ENCODE assay signal across 16 cellular contexts in genomic region chr4:98605216-98605615, GRCh38. TPM values are rescaled to one million over a fixed set of nuclear protein-coding genes. Genes with fewer than 3 reads are reported as not detected.
DNase-seq lines count a peak whose midpoint lies in the region; ATAC-seq, FAIRE-seq and TF ChIP-seq lines count a peak whose summit lies in the region.
"Had no signal": no experiment of that assay in that cellular context is flagged by ENCODE, and none has a peak within 500 bp of the region (broad histone marks: within the 10 kb centered on the region; RNA-seq: fewer than 3 reads in every experiment).

No MANE protein-coding gene starts in this region.

- H3K36me3 ChIP-seq in GM23248 (ENCODE audit: low read depth) (no peaks in the 10 kb centered on the region), astrocyte (ENCODE audit: insufficient read depth, low read length) (no peaks in the 10 kb centered on the region)
- H3K36me3 ChIP-seq: BLaER1 treated with 17β-estradiol and CSF1 and Interleukin-3, amounts not matched to agents 10 nM and 100 nM had no signal

- H3K4me1 ChIP-seq in GM23248 (ENCODE audit: insufficient read depth) (peaks cover 30% of the 10 kb centered on the region), astrocyte (ENCODE audit: insufficient read depth, low read length) (peaks cover 49% of the 10 kb centered on the region)
- H3K4me1 ChIP-seq: BLaER1 treated with 17β-estradiol and CSF1 and Interleukin-3, amounts not matched to agents 10 nM and 100 nM had no signal

- H3K4me3 ChIP-seq in GM23248 = no peak overlapping the region
- H3K4me3 ChIP-seq in astrocyte (ENCODE audit: insufficient read depth, low read depth, low read length) = no peak overlapping the region
- H3K4me3 ChIP-seq: BLaER1 treated with 17β-estradiol and CSF1 and Interleukin-3, amounts not matched to agents 10 nM and 100 nM had no signal

- H3K4me2 ChIP-seq in GM23248 (ENCODE audit: unreplicated experiment) (no peak overlapping the region), astrocyte (ENCODE audit: low read length) (peak overlapping the region; percentile 38)
- H3K4me2 ChIP-seq: BLaER1 treated with 17β-estradiol and CSF1 and Interleukin-3, amounts not matched to agents 10 nM and 100 nM had no signal

- 82 to 91% methylated on average over 3 of the region's 3 CpGs for WGBS in GM23248 (ENCODE audit: low coverage in 1 of 2, low lambda C conversion rate in 2 of 2, missing lambda C conversion rate in 2 of 2), 2 experiments

- peaks cover 15% of the 10 kb centered on the region; the same call in 1 of the 2 replicates for H3F3A ChIP-seq in GM23248 (ENCODE audit: insufficient read depth)

- no peak for ATAC-seq in GM18517 (IDR thresholded peaks at IDR 0.05; ENCODE audit: unreplicated experiment)
- ATAC-seq: Panc1 had no signal

- H3K9ac ChIP-seq in GM23248 (no peak overlapping the region), astrocyte (ENCODE audit: low read length) (no peak overlapping the region)
- H3K9ac ChIP-seq: BLaER1 treated with 17β-estradiol and CSF1 and Interleukin-3, amounts not matched to agents 10 nM and 100 nM had no signal

- H4K20me1 ChIP-seq in GM23248 (ENCODE audit: insufficient read depth) = no peaks in the 10 kb centered on the region
- peaks cover 40% of the 10 kb centered on the region for H4K20me1 ChIP-seq in astrocyte (ENCODE audit: insufficient read depth, low read length)
- H4K20me1 ChIP-seq: BLaER1 treated with 17β-estradiol and CSF1 and Interleukin-3, amounts not matched to agents 10 nM and 100 nM had no signal

- H3K9me3 ChIP-seq in GM23248 (ENCODE audit: low read depth) = no peaks in the 10 kb centered on the region
- no peaks in the 10 kb centered on the region for H3K9me3 ChIP-seq in astrocyte (ENCODE audit: insufficient read depth, low read depth, low read length)

- H3K27ac Mint-ChIP-seq in astrocyte (ENCODE audit: unreplicated experiment) = no peak overlapping the region

- H3K4me1 Mint-ChIP-seq in astrocyte (ENCODE audit: low read depth, unreplicated experiment) = peaks cover 64% of the 10 kb centered on the region

- TF ChIP-seq POLR2A in erythroblast (IDR thresholded peaks at IDR 0.05; ENCODE audit: low read length) = no peak

- FAIRE-seq in astrocyte (lab: Jason Lieb, UNC) = no peak
- FAIRE-seq: G401.6, GM12892 had no signal

- no peaks in the 10 kb centered on the region for H3K9me2 ChIP-seq in GM23248 (ENCODE audit: insufficient read depth)

- in situ Hi-C loops in GM23248 (cut with MboI) = no loop called here

- peaks cover 100% of the 10 kb centered on the region for H3K79me2 ChIP-seq in GM23248 (ENCODE audit: insufficient read depth)
- H3K79me2 ChIP-seq in astrocyte (ENCODE audit: insufficient read depth, low read length) = peaks cover 98% of the 10 kb centered on the region

- no peak overlapping the region for H3K4me3 Mint-ChIP-seq in astrocyte (ENCODE audit: unreplicated experiment)

- TF ChIP-seq CTCF in astrocyte (IDR thresholded peaks at IDR 0.05; ENCODE audit: insufficient read depth, low read depth, low read length) = no peak

- H3K27me3 ChIP-seq in GM23248 (replicated peaks; ENCODE audit: insufficient read depth) = no peaks in the 10 kb centered on the region
- no peaks in the 10 kb centered on the region for H3K27me3 ChIP-seq in astrocyte (ENCODE audit: insufficient read depth, low read length)
- H3K27me3 ChIP-seq: BLaER1 treated with 17β-estradiol and CSF1 and Interleukin-3, amounts not matched to agents 10 nM and 100 nM had no signal

- H3K27ac ChIP-seq in GM23248 = no peak overlapping the region
- H3K27ac ChIP-seq in astrocyte (ENCODE audit: low read depth, low read length) = peak overlapping the region; percentile 90
- H3K27ac ChIP-seq: BLaER1 treated with 17β-estradiol and CSF1 and Interleukin-3, amounts not matched to agents 10 nM and 100 nM had no signal

- peaks cover 3% of the 10 kb centered on the region for H3K9me3 Mint-ChIP-seq in astrocyte (ENCODE audit: unreplicated experiment)

- H3K36me3 Mint-ChIP-seq in astrocyte (ENCODE audit: low read depth, unreplicated experiment) = peaks cover 6% of the 10 kb centered on the region

- DNase-seq in GM23248 (peak; percentile 33), astrocyte (ENCODE audit: low read depth) (peak; percentile 63), kidney glomerular epithelial cell (lab: John Stamatoyannopoulos, UW) (peak; percentile 54), DMS114 treated with DMSO at 0.1 percent for 48 hours (lab: John Stamatoyannopoulos, UW; ENCODE audit: unreplicated experiment) (no peak), erythroblast (lab: John Stamatoyannopoulos, UW) (no peak), putamen (ENCODE audit: low spot score) (no peak)
- DNase-seq: MM.1S, NCI-H1105 treated with DMSO at 0.1 percent for 48 hours, NCI-H1930, NCI-H510A, NCI-H82 had no signal

- no peaks in the 10 kb centered on the region for H3K27me3 Mint-ChIP-seq in astrocyte (ENCODE audit: low read depth, unreplicated experiment)

- H2AFZ ChIP-seq in GM23248 (no peak overlapping the region), astrocyte (ENCODE audit: low read depth, low read length) (no peak overlapping the region)

RNA-seq across cellular contexts. Expression of gene TSPAN5, which starts 53.2 kb away (rescaled TPM):
- total RNA-seq in GM23248 (2014; rRNA removed; shearing (Covaris generic)) = 61.9 and 69.6 TPM in 2 replicates
- polyA plus RNA-seq in GM23248 (2016; fragmentation: Nextera tagmentation; extraction: Ambion mirVana) = 70.8 and 76.6 TPM in 2 replicates
- total RNA-seq in astrocyte = 61.4 and 69.0 TPM in 2 replicates

Comparison
In these comparisons a context has a peak if more than half of its experiments do, and no peak if none do; other contexts are left out.
1. DNase-seq: peak in GM23248 (single experiment), astrocyte (single experiment) and kidney glomerular epithelial cell (single experiment); none in DMS114 treated with DMSO at 0.1 percent for 48 hours (single experiment), erythroblast (0 of 2) and putamen (single experiment).